In the genomic region with DNA sequence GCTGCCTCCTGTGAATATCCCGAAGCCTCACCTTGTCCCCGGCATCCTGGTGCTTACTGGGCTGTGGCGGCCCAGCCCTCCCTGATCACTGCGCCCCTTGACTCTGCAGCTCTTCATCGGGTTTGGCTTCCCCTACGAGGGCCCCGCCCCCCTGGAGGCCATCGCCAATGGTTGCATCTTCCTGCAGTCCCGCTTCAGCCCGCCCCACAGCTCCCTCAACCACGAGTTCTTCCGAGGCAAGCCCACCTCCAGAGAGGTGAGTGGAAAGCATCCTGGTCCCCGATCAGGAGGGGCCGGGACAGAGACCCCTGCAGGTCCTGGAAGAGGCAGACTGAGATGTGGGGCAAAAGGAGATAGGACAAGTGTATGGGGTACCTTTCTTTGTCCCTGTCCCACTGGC, we compare ENCODE assay signal across 20 cellular contexts.
"Had no signal": no experiment of that assay in that cellular context is flagged by ENCODE, and none has a peak within 500 bp of the region (broad histone marks: within the 10 kb centered on the region; RNA-seq: fewer than 3 reads in every experiment).

No MANE protein-coding gene starts in this region.

- ATAC-seq: esophagus mucosa; gastrocnemius medialis; heart right ventricle; left lobe of liver; naive thymus-derived CD4-positive, alpha-beta T cell; sciatic nerve; stimulated activated memory B cell treated with anti-CD40 and anti-IgM and Interleukin-4, amounts not matched to agents 10 μg/mL and 1 μg/mL and 100 μg/mL, for 72 hours had no signal

- H3K27me3 Mint-ChIP-seq: stimulated activated naive CD8-positive, alpha-beta T cell treated with anti-CD3 and anti-CD28 coated beads, Interleukin-15, Interleukin-2, amounts not matched to agents 100 ng/mL and 50 ng/mL, for 24 hours had no signal

- H3K4me3 Mint-ChIP-seq: naive thymus-derived CD4-positive, alpha-beta T cell; stimulated activated memory B cell treated with anti-CD40 and anti-IgM and Interleukin-4, amounts not matched to agents 10 μg/mL and 1 μg/mL and 100 μg/mL, for 72 hours; stimulated activated naive CD8-positive, alpha-beta T cell treated with anti-CD3 and anti-CD28 coated beads, Interleukin-15, Interleukin-2, amounts not matched to agents 100 ng/mL and 50 ng/mL, for 24 hours had no signal

- H3K27me3 ChIP-seq: dorsolateral prefrontal cortex, upper lobe of left lung, vagina had no signal

- H3K27ac Mint-ChIP-seq: naive thymus-derived CD4-positive, alpha-beta T cell; stimulated activated memory B cell treated with anti-CD40 and anti-IgM and Interleukin-4, amounts not matched to agents 10 μg/mL and 1 μg/mL and 100 μg/mL, for 72 hours; stimulated activated naive CD8-positive, alpha-beta T cell treated with anti-CD3 and anti-CD28 coated beads, Interleukin-15, Interleukin-2, amounts not matched to agents 100 ng/mL and 50 ng/mL, for 24 hours had no signal

- DNase-seq: cortex of kidney; dorsolateral prefrontal cortex; effector CD8-positive, alpha-beta T cell; gastrocnemius medialis; heart right ventricle; hypothalamus; kidney glomerular epithelial cell; naive thymus-derived CD4-positive, alpha-beta T cell; posterior cingulate gyrus; spleen; stimulated activated CD4-positive, alpha-beta T cell treated with anti-CD3 and anti-CD28 coated beads, Interleukin-1b, Interleukin-23, amount 100 ng/mL, for 48 hours; stimulated activated CD4-positive, alpha-beta T cell treated with anti-CD3 and anti-CD28 coated beads, Interleukin-4, amount 100 ng/mL, for 24 hours; tibial artery had no signal

- H3K36me3 ChIP-seq: gastrocnemius medialis, heart right ventricle, spleen, tibial artery, upper lobe of left lung, vagina had no signal

- H3K27ac ChIP-seq: gastrocnemius medialis, heart right ventricle, spleen, tibial artery, upper lobe of left lung, vagina had no signal

- H3K4me1 Mint-ChIP-seq: stimulated activated memory B cell treated with anti-CD40 and anti-IgM and Interleukin-4, amounts not matched to agents 10 μg/mL and 1 μg/mL and 100 μg/mL, for 72 hours had no signal

- H3K4me3 ChIP-seq: dorsolateral prefrontal cortex, gastrocnemius medialis, heart right ventricle, spleen, tibial artery, upper lobe of left lung, vagina had no signal

- H3K9me3 Mint-ChIP-seq: naive thymus-derived CD4-positive, alpha-beta T cell; stimulated activated naive CD8-positive, alpha-beta T cell treated with anti-CD3 and anti-CD28 coated beads, Interleukin-15, Interleukin-2, amounts not matched to agents 100 ng/mL and 50 ng/mL, for 24 hours had no signal

- H3K4me1 ChIP-seq: gastrocnemius medialis, heart right ventricle, spleen, tibial artery, upper lobe of left lung, vagina had no signal

- H3K9me3 ChIP-seq: gastrocnemius medialis, heart right ventricle, spleen, tibial artery, upper lobe of left lung, vagina had no signal

- H3K36me3 Mint-ChIP-seq: naive thymus-derived CD4-positive, alpha-beta T cell; stimulated activated memory B cell treated with anti-CD40 and anti-IgM and Interleukin-4, amounts not matched to agents 10 μg/mL and 1 μg/mL and 100 μg/mL, for 72 hours had no signal
